In the genomic region with DNA sequence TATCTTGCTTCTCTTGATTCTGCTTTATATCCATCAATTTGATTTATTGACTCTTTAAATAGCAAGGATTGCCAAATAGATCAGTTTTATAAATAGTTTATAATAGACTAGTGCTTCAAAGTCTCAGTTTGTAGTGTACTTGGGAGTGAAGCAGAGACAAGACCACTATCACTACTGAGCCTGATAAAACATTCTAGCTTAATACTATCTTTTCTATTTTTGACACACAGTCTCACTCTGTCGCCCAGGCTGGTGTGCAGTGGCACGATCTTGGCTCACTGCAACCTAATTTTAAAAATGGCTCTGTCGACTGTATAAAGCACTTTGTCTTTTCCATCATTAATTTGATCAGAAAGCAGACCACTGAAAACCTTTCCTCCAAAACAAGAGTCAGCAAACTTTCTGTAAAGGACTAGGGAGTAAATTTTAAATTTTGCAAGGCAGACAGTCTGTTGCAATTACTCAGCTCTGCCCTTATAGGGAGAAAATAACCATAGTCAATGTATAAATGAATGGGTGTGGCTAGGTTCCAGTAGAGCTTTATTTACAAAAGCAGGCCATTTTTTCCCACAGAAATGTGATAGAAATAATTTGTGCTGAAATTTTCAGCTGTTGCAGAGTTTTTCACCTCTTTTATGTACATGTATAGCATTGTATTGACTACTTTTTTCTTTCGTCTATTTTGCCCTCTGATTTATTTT, we compare ENCODE assay signal across 9 cellular contexts. TPM values are rescaled to one million over a fixed set of nuclear protein-coding genes. Genes with fewer than 3 reads are reported as not detected.
DNase-seq lines count a peak whose midpoint lies in the region; ATAC-seq and TF ChIP-seq lines count a peak whose summit lies in the region.
"Had no signal": no experiment of that assay in that cellular context is flagged by ENCODE, and none has a peak within 500 bp of the region (broad histone marks: within the 10 kb centered on the region; RNA-seq: fewer than 3 reads in every experiment).

No MANE protein-coding gene starts in this region.

- peak overlapping the region; percentile 79 for H3K27ac Mint-ChIP-seq in activated naive CD4-positive, alpha-beta T cell treated with anti-CD3 and anti-CD28 coated beads, Interleukin-2, amount 50 U/mL, for 24 hours
- H3K27ac Mint-ChIP-seq in stimulated activated effector memory CD8-positive, alpha-beta T cell treated with anti-CD3 and anti-CD28 coated beads, Interleukin-12 subunit alpha, Interleukin-12 subunit beta, amount 100 ng/mL, for 72 hours, result peak overlapping the region; percentile 12

- peaks cover 78% of the 10 kb centered on the region for H4K20me1 ChIP-seq in SU-DHL-6 (ENCODE audit: low read depth, low read length)

- H3K79me2 ChIP-seq in SU-DHL-6 (ENCODE audit: insufficient read depth, low read length), result peaks cover 100% of the 10 kb centered on the region

- TF ChIP-seq EP300 in transverse colon (IDR thresholded peaks at IDR 0.05; ENCODE audit: low read depth), result no peak

- H3K36me3 ChIP-seq in SU-DHL-6 (ENCODE audit: low read length) (no peaks in the 10 kb centered on the region), transverse colon (no peaks in the 10 kb centered on the region)

- H3K4me2 ChIP-seq in SU-DHL-6 (ENCODE audit: low read depth, low read length, poor library complexity, severe bottlenecking), result peak overlapping the region; percentile 91

- peaks cover 20% of the 10 kb centered on the region; the same call in 1 of the 2 replicates for H3F3A ChIP-seq in SU-DHL-6 (ENCODE audit: insufficient read depth)

- intact Hi-C loops in transverse colon (cut with DNase I; ENCODE audit: low total_unique reads), result no loop called here

- ATAC-seq in stimulated activated effector memory CD8-positive, alpha-beta T cell treated with anti-CD3 and anti-CD28 coated beads, Interleukin-12 subunit alpha, Interleukin-12 subunit beta, amount 100 ng/mL, for 72 hours, result no peak
- ATAC-seq in GM18909 (IDR thresholded peaks at IDR 0.05; ENCODE audit: poor library complexity, unreplicated experiment), result no peak

- H3K27ac ChIP-seq in SU-DHL-6 (ENCODE audit: low read depth, low read length) (peak overlapping the region; percentile 9; the same call in 1 of the 2 replicates), transverse colon (no peak overlapping the region)

- no peak for TF ChIP-seq POLR2A in transverse colon (IDR thresholded peaks at IDR 0.05)

- no peaks in the 10 kb centered on the region for H3K9me2 ChIP-seq in SU-DHL-6 (replicated peaks; ENCODE audit: insufficient read depth, low read length)

- H3K36me3 Mint-ChIP-seq in activated naive CD4-positive, alpha-beta T cell treated with anti-CD3 and anti-CD28 coated beads, Interleukin-2, amount 50 U/mL, for 24 hours, result peaks cover 5% of the 10 kb centered on the region
- H3K36me3 Mint-ChIP-seq in stimulated activated effector memory CD8-positive, alpha-beta T cell treated with anti-CD3 and anti-CD28 coated beads, Interleukin-12 subunit alpha, Interleukin-12 subunit beta, amount 100 ng/mL, for 72 hours, result peaks cover 50% of the 10 kb centered on the region

- no peak for DNase-seq in activated naive CD4-positive, alpha-beta T cell (lab: John Stamatoyannopoulos, UW)
- DNase-seq in fibroblast of the aortic adventitia (ENCODE audit: low read depth), result peak; percentile 20
- no peak for DNase-seq in stimulated activated effector memory CD8-positive, alpha-beta T cell treated with anti-CD3 and anti-CD28 coated beads, Interleukin-12 subunit alpha, Interleukin-12 subunit beta, amount 100 ng/mL, for 72 hours (ENCODE audit: low spot score in 2 of 2)
- DNase-seq in hepatic stellate cell (ENCODE audit: low spot score), result no peak
- DNase-seq in transverse colon, result no peak
- DNase-seq: cortex of kidney had no signal

- H3K9me3 ChIP-seq in SU-DHL-6 (ENCODE audit: insufficient read depth, low read length) (no peaks in the 10 kb centered on the region), transverse colon (no peaks in the 10 kb centered on the region)

- H3K9me3 Mint-ChIP-seq in activated naive CD4-positive, alpha-beta T cell treated with anti-CD3 and anti-CD28 coated beads, Interleukin-2, amount 50 U/mL, for 24 hours, result no peaks in the 10 kb centered on the region
- no peaks in the 10 kb centered on the region for H3K9me3 Mint-ChIP-seq in stimulated activated effector memory CD8-positive, alpha-beta T cell treated with anti-CD3 and anti-CD28 coated beads, Interleukin-12 subunit alpha, Interleukin-12 subunit beta, amount 100 ng/mL, for 72 hours

- peaks cover 30 to 84% (median 58%) of the 10 kb centered on the region in 4 donors for H3K4me1 ChIP-seq in transverse colon

- H3K4me1 Mint-ChIP-seq in activated naive CD4-positive, alpha-beta T cell treated with anti-CD3 and anti-CD28 coated beads, Interleukin-2, amount 50 U/mL, for 24 hours, result peaks cover 93% of the 10 kb centered on the region
- H3K4me1 Mint-ChIP-seq in stimulated activated effector memory CD8-positive, alpha-beta T cell treated with anti-CD3 and anti-CD28 coated beads, Interleukin-12 subunit alpha, Interleukin-12 subunit beta, amount 100 ng/mL, for 72 hours, result peaks cover 91% of the 10 kb centered on the region

- TF ChIP-seq CTCF in SU-DHL-6 (IDR thresholded peaks at IDR 0.05; ENCODE audit: insufficient read depth, low read length, poor library complexity, severe bottlenecking) (no peak), fibroblast of the aortic adventitia (IDR thresholded peaks at IDR 0.05; ENCODE audit: insufficient read depth, low read length) (no peak), transverse colon (IDR thresholded peaks at IDR 0.05) (no peak)

- no peaks in the 10 kb centered on the region for H3K27me3 Mint-ChIP-seq in activated naive CD4-positive, alpha-beta T cell treated with anti-CD3 and anti-CD28 coated beads, Interleukin-2, amount 50 U/mL, for 24 hours

- H3K9ac ChIP-seq in SU-DHL-6 (ENCODE audit: low read length), result 0 out of 2 replicates have a peak overlapping the region, but pooled peaks have one; percentile 13

- H3K27me3 ChIP-seq in SU-DHL-6 (ENCODE audit: low read length) (no peaks in the 10 kb centered on the region), transverse colon (no peaks in the 10 kb centered on the region)

- H3K4me3 ChIP-seq in SU-DHL-6 (ENCODE audit: insufficient read depth, low read length, poor library complexity, severe bottlenecking) (no peak overlapping the region), fibroblast of the aortic adventitia (ENCODE audit: low read depth, low read length) (no peak overlapping the region), transverse colon (no peak overlapping the region)

- WGBS in transverse colon (ENCODE audit: low coverage in 1 of 2), 2 donors, result 36 to 50% methylated on average over 3 to 4 of the region's 4 CpGs

- in situ Hi-C loops in transverse colon (cut with MboI; ENCODE audit: low pct_ligation_motif_present in 1 of 4, low pct_unique_long_range_greater_than_20kb in 1 of 4, low sequenced_read_pairs in 3 of 4), result loop anchor here in 1 of 4 donors (10.0 kb wide), 1 partner anchor 57 kb away; no protein-coding TSS in a partner anchor

- H3K4me3 Mint-ChIP-seq in activated naive CD4-positive, alpha-beta T cell treated with anti-CD3 and anti-CD28 coated beads, Interleukin-2, amount 50 U/mL, for 24 hours, result peak overlapping the region; percentile 76
- peak overlapping the region; percentile 17 for H3K4me3 Mint-ChIP-seq in stimulated activated effector memory CD8-positive, alpha-beta T cell treated with anti-CD3 and anti-CD28 coated beads, Interleukin-12 subunit alpha, Interleukin-12 subunit beta, amount 100 ng/mL, for 72 hours

- no peak overlapping the region for H2AFZ ChIP-seq in SU-DHL-6 (ENCODE audit: low read depth, low read length, severe bottlenecking)

RNA-seq across cellular contexts. Expression of a gene that starts 7.5 kb away (rescaled TPM):
- total RNA-seq in fibroblast of the aortic adventitia (ENCODE audit: low replicate concordance) (61.1 and 99.1 TPM in 2 replicates), transverse colon (10 to 100 TPM; 50.7 to 86.4 (median 75.1) TPM)
